In the genomic region with DNA sequence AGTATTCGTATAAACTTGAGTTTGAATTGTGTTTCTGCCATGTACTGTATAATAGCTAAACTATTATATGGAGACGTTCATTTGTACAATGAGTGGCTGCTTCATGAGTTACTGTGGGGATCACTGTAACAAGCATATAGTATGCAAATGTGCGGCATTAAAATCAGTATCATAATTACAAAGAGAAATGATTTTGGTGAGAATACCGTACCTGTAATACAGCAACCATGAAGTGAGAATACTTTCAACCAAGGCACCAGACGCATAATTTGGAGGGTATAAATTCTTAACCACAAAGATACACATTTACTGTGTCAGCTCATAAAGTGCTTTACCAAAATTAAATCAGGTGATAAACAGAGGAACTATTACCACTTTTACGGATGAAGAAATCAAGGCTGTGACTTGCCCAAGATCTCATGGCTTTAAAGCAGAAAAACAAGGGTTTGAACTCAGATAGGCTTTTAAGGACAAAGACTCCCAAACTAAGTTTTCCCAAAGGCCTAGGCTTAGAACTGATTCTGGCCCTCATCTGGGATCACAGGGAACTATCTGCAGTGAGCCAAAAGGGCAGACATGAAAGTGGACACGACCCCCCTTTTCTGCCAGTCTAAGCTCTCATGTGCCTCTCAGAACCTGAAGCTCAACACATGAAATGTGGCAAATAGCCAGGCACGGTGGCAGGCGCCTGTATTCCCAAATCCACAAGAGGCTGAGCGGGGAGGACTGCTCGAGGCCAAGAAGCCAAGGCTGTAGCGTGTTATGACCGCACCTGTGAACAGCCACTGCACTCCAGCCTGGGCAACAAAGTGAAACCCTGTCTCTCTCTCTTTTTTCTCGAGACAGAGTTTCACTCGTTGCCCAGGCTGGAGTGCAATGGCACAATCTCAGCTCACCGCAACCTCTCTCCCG, we compare ENCODE assay signal across 2 cellular contexts.
TF ChIP-seq lines count a peak whose summit lies in the region.

No MANE protein-coding gene starts in this region.

TF ChIP-seq in WTC11, 78 proteins besides CTCF, POLR2A, EP300 and RAD21 (continued from another document):
- TF ChIP-seq NFE2L1 (CRISPR knock-in tag; IDR thresholded peaks at IDR 0.05) (no peak), NR2C2 (CRISPR knock-in tag; IDR thresholded peaks at IDR 0.05) (no peak), ZNF416 (CRISPR knock-in tag; IDR thresholded peaks at IDR 0.05) (no peak)
- TF ChIP-seq, protein P1, sequence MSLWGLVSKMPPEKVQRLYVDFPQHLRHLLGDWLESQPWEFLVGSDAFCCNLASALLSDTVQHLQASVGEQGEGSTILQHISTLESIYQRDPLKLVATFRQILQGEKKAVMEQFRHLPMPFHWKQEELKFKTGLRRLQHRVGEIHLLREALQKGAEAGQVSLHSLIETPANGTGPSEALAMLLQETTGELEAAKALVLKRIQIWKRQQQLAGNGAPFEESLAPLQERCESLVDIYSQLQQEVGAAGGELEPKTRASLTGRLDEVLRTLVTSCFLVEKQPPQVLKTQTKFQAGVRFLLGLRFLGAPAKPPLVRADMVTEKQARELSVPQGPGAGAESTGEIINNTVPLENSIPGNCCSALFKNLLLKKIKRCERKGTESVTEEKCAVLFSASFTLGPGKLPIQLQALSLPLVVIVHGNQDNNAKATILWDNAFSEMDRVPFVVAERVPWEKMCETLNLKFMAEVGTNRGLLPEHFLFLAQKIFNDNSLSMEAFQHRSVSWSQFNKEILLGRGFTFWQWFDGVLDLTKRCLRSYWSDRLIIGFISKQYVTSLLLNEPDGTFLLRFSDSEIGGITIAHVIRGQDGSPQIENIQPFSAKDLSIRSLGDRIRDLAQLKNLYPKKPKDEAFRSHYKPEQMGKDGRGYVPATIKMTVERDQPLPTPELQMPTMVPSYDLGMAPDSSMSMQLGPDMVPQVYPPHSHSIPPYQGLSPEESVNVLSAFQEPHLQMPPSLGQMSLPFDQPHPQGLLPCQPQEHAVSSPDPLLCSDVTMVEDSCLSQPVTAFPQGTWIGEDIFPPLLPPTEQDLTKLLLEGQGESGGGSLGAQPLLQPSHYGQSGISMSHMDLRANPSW (CRISPR knock-in tag; conservative IDR thresholded peaks at IDR 0.05; ENCODE audit: low read depth) = no peak

TF ChIP-seq in SK-N-SH treated with all-trans-retinoic acid at 6 μM for 48 hours, 23 proteins besides CTCF, POLR2A, EP300 and RAD21 (continued from another document):
- TF ChIP-seq, protein P2, sequence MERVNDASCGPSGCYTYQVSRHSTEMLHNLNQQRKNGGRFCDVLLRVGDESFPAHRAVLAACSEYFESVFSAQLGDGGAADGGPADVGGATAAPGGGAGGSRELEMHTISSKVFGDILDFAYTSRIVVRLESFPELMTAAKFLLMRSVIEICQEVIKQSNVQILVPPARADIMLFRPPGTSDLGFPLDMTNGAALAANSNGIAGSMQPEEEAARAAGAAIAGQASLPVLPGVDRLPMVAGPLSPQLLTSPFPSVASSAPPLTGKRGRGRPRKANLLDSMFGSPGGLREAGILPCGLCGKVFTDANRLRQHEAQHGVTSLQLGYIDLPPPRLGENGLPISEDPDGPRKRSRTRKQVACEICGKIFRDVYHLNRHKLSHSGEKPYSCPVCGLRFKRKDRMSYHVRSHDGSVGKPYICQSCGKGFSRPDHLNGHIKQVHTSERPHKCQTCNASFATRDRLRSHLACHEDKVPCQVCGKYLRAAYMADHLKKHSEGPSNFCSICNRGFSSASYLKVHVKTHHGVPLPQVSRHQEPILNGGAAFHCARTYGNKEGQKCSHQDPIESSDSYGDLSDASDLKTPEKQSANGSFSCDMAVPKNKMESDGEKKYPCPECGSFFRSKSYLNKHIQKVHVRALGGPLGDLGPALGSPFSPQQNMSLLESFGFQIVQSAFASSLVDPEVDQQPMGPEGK (CRISPR knock-in tag; IDR thresholded peaks at IDR 0.05; ENCODE audit: borderline replicate concordance) = no peak
- TF ChIP-seq ZNF8 (CRISPR knock-in tag; IDR thresholded peaks at IDR 0.05) = no peak
